Comparison of ENCODE assay signal across 1 cellular context in the genomic region with DNA sequence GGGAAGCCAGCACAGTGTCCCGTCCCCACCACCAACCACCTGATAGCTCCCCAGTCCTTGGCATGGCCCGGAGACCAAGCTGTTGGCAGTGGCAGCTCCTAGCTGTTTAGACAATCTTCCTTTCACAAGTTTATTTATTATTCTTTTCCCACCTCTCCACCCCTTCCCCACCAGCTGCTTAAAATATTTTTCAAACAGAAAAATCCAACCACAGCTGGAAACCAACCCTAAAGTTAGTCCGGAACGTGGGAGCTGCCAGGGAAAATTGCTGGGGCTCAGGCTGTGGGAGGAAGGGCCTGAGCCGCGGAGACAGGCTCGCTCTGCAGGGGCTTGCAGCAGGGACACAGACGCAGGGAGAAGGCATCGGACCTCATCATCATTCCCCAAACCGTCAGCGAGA.
TF ChIP-seq lines count a peak whose summit lies in the region.

No MANE protein-coding gene starts in this region.

TF ChIP-seq in GM23338, 12 proteins besides CTCF, POLR2A, EP300 and RAD21 (continued from another document):
- TF ChIP-seq ETS1 (IDR thresholded peaks at IDR 0.05) (no peak), CREB1 (CRISPR knock-in tag; IDR thresholded peaks at IDR 0.05; ENCODE audit: low read depth) (no peak), ZNF331 (CRISPR knock-in tag; IDR thresholded peaks at IDR 0.05; ENCODE audit: low read depth) (no peak), STAT1 (IDR thresholded peaks at IDR 0.05; ENCODE audit: unreplicated experiment) (no peak), EZH2 (IDR thresholded peaks at IDR 0.05; ENCODE audit: low read depth, unreplicated experiment) (no peak), EZH2phosphoT487 (IDR thresholded peaks at IDR 0.05; ENCODE audit: unreplicated experiment) (no peak), NANOG (IDR thresholded peaks at IDR 0.05; ENCODE audit: borderline replicate concordance) (no peak), ZNF114 (CRISPR knock-in tag; IDR thresholded peaks at IDR 0.05) (no peak)
- TF ChIP-seq, protein P1, sequence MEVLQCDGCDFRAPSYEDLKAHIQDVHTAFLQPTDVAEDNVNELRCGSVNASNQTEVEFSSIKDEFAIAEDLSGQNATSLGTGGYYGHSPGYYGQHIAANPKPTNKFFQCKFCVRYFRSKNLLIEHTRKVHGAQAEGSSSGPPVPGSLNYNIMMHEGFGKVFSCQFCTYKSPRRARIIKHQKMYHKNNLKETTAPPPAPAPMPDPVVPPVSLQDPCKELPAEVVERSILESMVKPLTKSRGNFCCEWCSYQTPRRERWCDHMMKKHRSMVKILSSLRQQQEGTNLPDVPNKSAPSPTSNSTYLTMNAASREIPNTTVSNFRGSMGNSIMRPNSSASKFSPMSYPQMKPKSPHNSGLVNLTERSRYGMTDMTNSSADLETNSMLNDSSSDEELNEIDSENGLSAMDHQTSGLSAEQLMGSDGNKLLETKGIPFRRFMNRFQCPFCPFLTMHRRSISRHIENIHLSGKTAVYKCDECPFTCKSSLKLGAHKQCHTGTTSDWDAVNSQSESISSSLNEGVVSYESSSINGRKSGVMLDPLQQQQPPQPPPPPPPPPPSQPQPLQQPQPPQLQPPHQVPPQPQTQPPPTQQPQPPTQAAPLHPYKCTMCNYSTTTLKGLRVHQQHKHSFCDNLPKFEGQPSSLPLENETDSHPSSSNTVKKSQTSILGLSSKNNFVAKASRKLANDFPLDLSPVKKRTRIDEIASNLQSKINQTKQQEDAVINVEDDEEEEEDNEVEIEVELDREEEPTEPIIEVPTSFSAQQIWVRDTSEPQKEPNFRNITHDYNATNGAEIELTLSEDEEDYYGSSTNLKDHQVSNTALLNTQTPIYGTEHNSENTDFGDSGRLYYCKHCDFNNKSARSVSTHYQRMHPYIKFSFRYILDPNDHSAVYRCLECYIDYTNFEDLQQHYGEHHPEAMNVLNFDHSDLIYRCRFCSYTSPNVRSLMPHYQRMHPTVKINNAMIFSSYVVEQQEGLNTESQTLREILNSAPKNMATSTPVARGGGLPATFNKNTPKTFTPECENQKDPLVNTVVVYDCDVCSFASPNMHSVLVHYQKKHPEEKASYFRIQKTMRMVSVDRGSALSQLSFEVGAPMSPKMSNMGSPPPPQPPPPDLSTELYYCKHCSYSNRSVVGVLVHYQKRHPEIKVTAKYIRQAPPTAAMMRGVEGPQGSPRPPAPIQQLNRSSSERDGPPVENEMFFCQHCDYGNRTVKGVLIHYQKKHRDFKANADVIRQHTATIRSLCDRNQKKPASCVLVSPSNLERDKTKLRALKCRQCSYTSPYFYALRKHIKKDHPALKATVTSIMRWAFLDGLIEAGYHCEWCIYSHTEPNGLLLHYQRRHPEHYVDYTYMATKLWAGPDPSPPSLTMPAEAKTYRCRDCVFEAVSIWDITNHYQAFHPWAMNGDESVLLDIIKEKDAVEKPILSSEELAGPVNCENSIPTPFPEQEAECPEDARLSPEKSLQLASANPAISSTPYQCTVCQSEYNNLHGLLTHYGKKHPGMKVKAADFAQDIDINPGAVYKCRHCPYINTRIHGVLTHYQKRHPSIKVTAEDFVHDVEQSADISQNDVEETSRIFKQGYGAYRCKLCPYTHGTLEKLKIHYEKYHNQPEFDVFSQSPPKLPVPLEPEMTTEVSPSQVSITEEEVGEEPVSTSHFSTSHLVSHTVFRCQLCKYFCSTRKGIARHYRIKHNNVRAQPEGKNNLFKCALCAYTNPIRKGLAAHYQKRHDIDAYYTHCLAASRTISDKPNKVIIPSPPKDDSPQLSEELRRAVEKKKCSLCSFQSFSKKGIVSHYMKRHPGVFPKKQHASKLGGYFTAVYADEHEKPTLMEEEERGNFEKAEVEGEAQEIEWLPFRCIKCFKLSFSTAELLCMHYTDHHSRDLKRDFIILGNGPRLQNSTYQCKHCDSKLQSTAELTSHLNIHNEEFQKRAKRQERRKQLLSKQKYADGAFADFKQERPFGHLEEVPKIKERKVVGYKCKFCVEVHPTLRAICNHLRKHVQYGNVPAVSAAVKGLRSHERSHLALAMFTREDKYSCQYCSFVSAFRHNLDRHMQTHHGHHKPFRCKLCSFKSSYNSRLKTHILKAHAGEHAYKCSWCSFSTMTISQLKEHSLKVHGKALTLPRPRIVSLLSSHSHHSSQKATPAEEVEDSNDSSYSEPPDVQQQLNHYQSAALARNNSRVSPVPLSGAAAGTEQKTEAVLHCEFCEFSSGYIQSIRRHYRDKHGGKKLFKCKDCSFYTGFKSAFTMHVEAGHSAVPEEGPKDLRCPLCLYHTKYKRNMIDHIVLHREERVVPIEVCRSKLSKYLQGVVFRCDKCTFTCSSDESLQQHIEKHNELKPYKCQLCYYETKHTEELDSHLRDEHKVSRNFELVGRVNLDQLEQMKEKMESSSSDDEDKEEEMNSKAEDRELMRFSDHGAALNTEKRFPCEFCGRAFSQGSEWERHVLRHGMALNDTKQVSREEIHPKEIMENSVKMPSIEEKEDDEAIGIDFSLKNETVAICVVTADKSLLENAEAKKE (CRISPR knock-in tag; IDR thresholded peaks at IDR 0.05), result no peak
- TF ChIP-seq, protein P2, sequence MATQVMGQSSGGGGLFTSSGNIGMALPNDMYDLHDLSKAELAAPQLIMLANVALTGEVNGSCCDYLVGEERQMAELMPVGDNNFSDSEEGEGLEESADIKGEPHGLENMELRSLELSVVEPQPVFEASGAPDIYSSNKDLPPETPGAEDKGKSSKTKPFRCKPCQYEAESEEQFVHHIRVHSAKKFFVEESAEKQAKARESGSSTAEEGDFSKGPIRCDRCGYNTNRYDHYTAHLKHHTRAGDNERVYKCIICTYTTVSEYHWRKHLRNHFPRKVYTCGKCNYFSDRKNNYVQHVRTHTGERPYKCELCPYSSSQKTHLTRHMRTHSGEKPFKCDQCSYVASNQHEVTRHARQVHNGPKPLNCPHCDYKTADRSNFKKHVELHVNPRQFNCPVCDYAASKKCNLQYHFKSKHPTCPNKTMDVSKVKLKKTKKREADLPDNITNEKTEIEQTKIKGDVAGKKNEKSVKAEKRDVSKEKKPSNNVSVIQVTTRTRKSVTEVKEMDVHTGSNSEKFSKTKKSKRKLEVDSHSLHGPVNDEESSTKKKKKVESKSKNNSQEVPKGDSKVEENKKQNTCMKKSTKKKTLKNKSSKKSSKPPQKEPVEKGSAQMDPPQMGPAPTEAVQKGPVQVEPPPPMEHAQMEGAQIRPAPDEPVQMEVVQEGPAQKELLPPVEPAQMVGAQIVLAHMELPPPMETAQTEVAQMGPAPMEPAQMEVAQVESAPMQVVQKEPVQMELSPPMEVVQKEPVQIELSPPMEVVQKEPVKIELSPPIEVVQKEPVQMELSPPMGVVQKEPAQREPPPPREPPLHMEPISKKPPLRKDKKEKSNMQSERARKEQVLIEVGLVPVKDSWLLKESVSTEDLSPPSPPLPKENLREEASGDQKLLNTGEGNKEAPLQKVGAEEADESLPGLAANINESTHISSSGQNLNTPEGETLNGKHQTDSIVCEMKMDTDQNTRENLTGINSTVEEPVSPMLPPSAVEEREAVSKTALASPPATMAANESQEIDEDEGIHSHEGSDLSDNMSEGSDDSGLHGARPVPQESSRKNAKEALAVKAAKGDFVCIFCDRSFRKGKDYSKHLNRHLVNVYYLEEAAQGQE (IDR thresholded peaks at IDR 0.05; ENCODE audit: unreplicated experiment), result no peak
